1 cellular context compared by ENCODE assay signal in genomic region chr2:195820373-195820772, GRCh38.
TF ChIP-seq lines count a peak whose summit lies in the region.

No MANE protein-coding gene starts in this region.

TF ChIP-seq in IMR-90, 13 proteins besides CTCF, POLR2A, EP300 and RAD21 (continued from another document):
- TF ChIP-seq RCOR1 (IDR thresholded peaks at IDR 0.05; ENCODE audit: insufficient replicate concordance, low read length) = no peak
